ENCODE assay signal across 23 cellular contexts in the genomic region with DNA sequence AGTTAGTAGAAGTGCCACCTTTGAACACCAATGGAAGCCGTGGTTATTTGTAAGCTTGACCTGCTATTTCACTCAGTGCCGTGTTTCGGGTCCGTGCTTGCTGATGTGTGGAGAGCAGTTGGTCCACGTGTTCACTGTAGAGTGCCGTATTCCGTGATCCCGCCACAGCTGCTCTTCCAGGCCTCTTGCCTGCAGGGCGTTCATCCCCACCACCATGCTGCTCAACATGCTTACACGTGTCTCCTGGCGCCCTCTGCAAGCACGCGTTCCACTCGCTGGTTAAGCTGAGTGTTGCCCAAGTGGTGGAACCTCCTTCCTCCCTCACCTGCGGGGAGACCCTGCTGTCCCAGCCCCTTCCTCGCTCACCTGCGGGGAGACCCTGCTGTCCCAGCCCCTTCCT. TPM values are rescaled to one million over a fixed set of nuclear protein-coding genes. Genes with fewer than 3 reads are reported as not detected.
"Had no signal": no experiment of that assay in that cellular context is flagged by ENCODE, and none has a peak within 500 bp of the region (broad histone marks: within the 10 kb centered on the region; RNA-seq: fewer than 3 reads in every experiment).

No MANE protein-coding gene starts in this region.

- H3K9me2 ChIP-seq: SK-N-SH had no signal

- DNase-seq: Kasumi-1, MM.1S, NCI-H1092 treated with DMSO at 0.1 percent for 48 hours, NCI-H1436, NCI-H187, NCI-H2029, NCI-H2081 treated with DMSO at 0.1 percent for 48 hours, NCI-H2171, NCI-H226, NCI-H446, NCI-H510A, NCI-H524 treated with DMSO at 0.1 percent for 48 hours, NCI-H69, NCI-H774, SHP77, SK-N-SH had no signal

- H3K9ac ChIP-seq: KMS-11, SK-N-SH had no signal

- H3K4me3 ChIP-seq: K562 had no signal

- H3K4me2 ChIP-seq: KMS-11, SK-N-SH had no signal

- H3K9me3 ChIP-seq: SK-N-SH had no signal

- H3K27ac ChIP-seq: KMS-11, RWPE1 had no signal

- FAIRE-seq: K562 had no signal

RNA-seq across cellular contexts. Expression of gene DACT2, which starts 28.0 kb away (rescaled TPM):
- total RNA-seq: HT1080, K562, M059J, SK-MEL-5 had no signal
- polyA plus RNA-seq: IgD-negative memory B cell, K562, SK-N-SH had no signal
